ENCODE assay signal across 24 cellular contexts in the genomic region with DNA sequence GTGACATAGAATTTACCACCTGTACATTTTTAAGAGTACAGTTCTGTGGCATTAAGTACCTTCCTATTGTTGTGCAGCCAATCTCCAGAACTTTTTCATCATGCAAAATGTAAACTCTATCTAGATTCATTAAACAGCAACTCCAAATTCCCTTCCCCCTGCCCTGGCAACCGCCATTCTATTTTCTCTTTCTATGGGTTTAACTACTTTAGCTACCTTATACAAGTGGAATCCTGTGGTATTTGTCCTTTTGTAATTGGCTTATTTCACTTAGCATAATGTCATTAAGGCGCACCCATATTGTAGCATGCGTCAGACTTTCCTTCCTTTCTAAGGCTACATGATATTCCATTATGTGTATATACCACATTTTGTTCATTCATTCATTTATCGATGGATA.
"Had no signal": no experiment of that assay in that cellular context is flagged by ENCODE, and none has a peak within 500 bp of the region (broad histone marks: within the 10 kb centered on the region; RNA-seq: fewer than 3 reads in every experiment).

No MANE protein-coding gene starts in this region.

- H3K9me3 ChIP-seq: colonic mucosa, esophagus squamous epithelium, gastrocnemius medialis, heart right ventricle, left lung, lower lobe of right lung, mucosa of descending colon had no signal

- DNase-seq: colonic mucosa; cortex of kidney; effector CD8-positive, alpha-beta T cell; effector memory CD8-positive, alpha-beta T cell; endodermal cell; erythroblast; esophagus squamous epithelium; foreskin fibroblast; foreskin melanocyte; gastrocnemius medialis; glutamatergic neuron; head of caudate nucleus; heart right ventricle; hippocampal formation; left cardiac atrium; left lung; left ventricle myocardium superior; lower lobe of right lung; mesenchymal stem cell; mucosa of descending colon; naive B cell had no signal

- H3K4me1 ChIP-seq: colonic mucosa, esophagus squamous epithelium, gastrocnemius medialis, heart right ventricle, left lung, lower lobe of right lung had no signal

- H3K27ac ChIP-seq: colonic mucosa, epithelial cell of prostate, esophagus squamous epithelium, gastrocnemius medialis, heart right ventricle, left lung, lower lobe of right lung had no signal

- H3K36me3 Mint-ChIP-seq: mesothelial cell of epicardium, naive B cell had no signal

- H3K27me3 ChIP-seq: colonic mucosa, esophagus squamous epithelium, gastrocnemius medialis, heart right ventricle, left lung had no signal

- H3K27ac Mint-ChIP-seq: dendritic cell treated with granulocyte-macrophage colony-stimulating factor and Interleukin-4, amounts not matched to agents 40 ng/mL and 50 ng/mL, for 4 days; effector memory CD8-positive, alpha-beta T cell; endodermal cell; mesothelial cell of epicardium had no signal

- H3K36me3 ChIP-seq: colonic mucosa, esophagus squamous epithelium, gastrocnemius medialis, heart right ventricle, left lung, lower lobe of right lung had no signal

- H3K4me3 ChIP-seq: colonic mucosa, esophagus squamous epithelium, gastrocnemius medialis, heart right ventricle, left lung, lower lobe of right lung, mucosa of descending colon had no signal

- H3K4me1 Mint-ChIP-seq: mesothelial cell of epicardium, naive B cell had no signal

- H3K27me3 Mint-ChIP-seq: dendritic cell treated with granulocyte-macrophage colony-stimulating factor and Interleukin-4, amounts not matched to agents 40 ng/mL and 50 ng/mL, for 4 days; effector memory CD8-positive, alpha-beta T cell; naive B cell had no signal

- H3K9me3 Mint-ChIP-seq: dendritic cell treated with granulocyte-macrophage colony-stimulating factor and Interleukin-4, amounts not matched to agents 40 ng/mL and 50 ng/mL, for 4 days; effector memory CD8-positive, alpha-beta T cell; endodermal cell; mesothelial cell of epicardium; naive B cell had no signal

- H3K4me3 Mint-ChIP-seq: dendritic cell treated with granulocyte-macrophage colony-stimulating factor and Interleukin-4, amounts not matched to agents 40 ng/mL and 50 ng/mL, for 4 days; effector memory CD8-positive, alpha-beta T cell; endodermal cell; mesothelial cell of epicardium; naive B cell had no signal
